Comparison of ENCODE assay signal across 21 cellular contexts in genomic region chr15:72847806-72848205, GRCh38.
A peak's percentile ranks its signal among the peaks of the same experiment; 100 is the strongest.
DNase-seq lines count a peak whose midpoint lies in the region; ATAC-seq, FAIRE-seq and TF ChIP-seq lines count a peak whose summit lies in the region.
"Had no signal": no experiment of that assay in that cellular context is flagged by ENCODE, and none has a peak within 500 bp of the region (broad histone marks: within the 10 kb centered on the region; RNA-seq: fewer than 3 reads in every experiment).

No MANE protein-coding gene starts in this region.

- H3K27ac ChIP-seq in RWPE2 (ENCODE audit: poor library complexity, severe bottlenecking) (no peak overlapping the region), iPS-20b (ENCODE audit: low read length) (no peak overlapping the region)
- H3K27ac ChIP-seq: A549, GM23248 had no signal

- no peak overlapping the region for H3K4me3 Mint-ChIP-seq in activated naive CD8-positive, alpha-beta T cell treated with anti-CD3 and anti-CD28 coated beads for 36 hours
- H3K4me3 Mint-ChIP-seq: CD14-positive monocyte; CD8-positive, alpha-beta T cell; IgD-negative memory B cell had no signal

- peaks cover 1% of the 10 kb centered on the region for H3K9me3 Mint-ChIP-seq in activated naive CD8-positive, alpha-beta T cell treated with anti-CD3 and anti-CD28 coated beads for 36 hours
- H3K9me3 Mint-ChIP-seq: CD8-positive, alpha-beta T cell had no signal

- no peaks in the 10 kb centered on the region for H3K9me3 ChIP-seq in RWPE2 (ENCODE audit: severe bottlenecking)
- H3K9me3 ChIP-seq in iPS-20b (ENCODE audit: insufficient read depth, low read depth, low read length) = no peaks in the 10 kb centered on the region
- H3K9me3 ChIP-seq: A549, BE2C, HAP-1 had no signal

- H3K9ac ChIP-seq in iPS-20b (ENCODE audit: low read depth, low read length) = no peak overlapping the region
- H3K9ac ChIP-seq: GM23248 had no signal

- ATAC-seq in RWPE2 (ENCODE audit: low read depth) (no peak), GM18511 (IDR thresholded peaks at IDR 0.05; ENCODE audit: unreplicated experiment) (no peak), GM21526 (IDR thresholded peaks at IDR 0.05; ENCODE audit: low FRiP score, unreplicated experiment) (no peak)
- ATAC-seq: CD8-positive, alpha-beta T cell had no signal

- H3K4me1 ChIP-seq in RWPE2 (ENCODE audit: insufficient read depth, poor library complexity, severe bottlenecking) (no peaks in the 10 kb centered on the region), iPS-20b (ENCODE audit: insufficient read depth, low read length) (peaks cover 6% of the 10 kb centered on the region; the same call in 1 of the 2 replicates)
- H3K4me1 ChIP-seq: A549, BE2C, HAP-1 had no signal

- TF ChIP-seq CTCF in RWPE2 (IDR thresholded peaks at IDR 0.05; ENCODE audit: poor library complexity, severe bottlenecking) = no peak

- H3K36me3 ChIP-seq in RWPE2 (ENCODE audit: low read depth) (no peaks in the 10 kb centered on the region), iPS-20b (ENCODE audit: insufficient read depth, low read depth, low read length) (no peaks in the 10 kb centered on the region)
- H3K36me3 ChIP-seq: BE2C, HAP-1 had no signal

- peaks cover 37% of the 10 kb centered on the region for H3K27me3 Mint-ChIP-seq in activated naive CD8-positive, alpha-beta T cell treated with anti-CD3 and anti-CD28 coated beads for 36 hours

- no peak for DNase-seq in HTR-8/SVneo (ENCODE audit: insufficient read length, low spot score)
- DNase-seq in RWPE2 (ENCODE audit: low spot score) = peak; percentile 7
- DNase-seq in activated naive CD8-positive, alpha-beta T cell treated with anti-CD3 and anti-CD28 coated beads for 36 hours = no peak
- DNase-seq: BE2C; CD8-positive, alpha-beta T cell; COR-L47; DMS153; DMS79 treated with DMSO at 0.1 percent for 48 hours; EL; GM23248; KG1 had no signal

- peaks cover 3% of the 10 kb centered on the region for H3K4me1 Mint-ChIP-seq in activated naive CD8-positive, alpha-beta T cell treated with anti-CD3 and anti-CD28 coated beads for 36 hours
- H3K4me1 Mint-ChIP-seq: CD14-positive monocyte had no signal

- H3K4me3 ChIP-seq in RWPE2 (ENCODE audit: severe bottlenecking) (no peak overlapping the region), iPS-20b (ENCODE audit: low read length) (peak overlapping the region; percentile 32; the same call in 1 of the 2 replicates)
- H3K4me3 ChIP-seq: A549, GM23248, HAP-1 had no signal

- no peak overlapping the region for H3K27ac Mint-ChIP-seq in activated naive CD8-positive, alpha-beta T cell treated with anti-CD3 and anti-CD28 coated beads for 36 hours
- H3K27ac Mint-ChIP-seq: CD14-positive monocyte; CD8-positive, alpha-beta T cell; IgD-negative memory B cell had no signal

- peaks cover 2% of the 10 kb centered on the region for H3K36me3 Mint-ChIP-seq in activated naive CD8-positive, alpha-beta T cell treated with anti-CD3 and anti-CD28 coated beads for 36 hours
- H3K36me3 Mint-ChIP-seq: CD14-positive monocyte; CD8-positive, alpha-beta T cell had no signal

- H3K27me3 ChIP-seq in RWPE2 (ENCODE audit: insufficient read depth, poor library complexity, severe bottlenecking) (peaks cover 2% of the 10 kb centered on the region), iPS-20b (ENCODE audit: insufficient read depth, low read length) (peaks cover 10% of the 10 kb centered on the region; the same call in 1 of the 2 replicates)

- peak; percentile 4 for FAIRE-seq in HTR-8/SVneo (lab: Jason Lieb, UNC)
- FAIRE-seq: A549, D721Med, G401.6, GM12891 had no signal
